32 cellular contexts compared by ENCODE assay signal in genomic region chr4:167248271-167248670, GRCh38. TPM values are rescaled to one million over a fixed set of nuclear protein-coding genes. Genes with fewer than 3 reads are reported as not detected.
"Had no signal": no experiment of that assay in that cellular context is flagged by ENCODE, and none has a peak within 500 bp of the region (broad histone marks: within the 10 kb centered on the region; RNA-seq: fewer than 3 reads in every experiment).

No MANE protein-coding gene starts in this region.

- H3K27ac ChIP-seq: neural progenitor cell, ovary, parathyroid adenoma, psoas muscle, skin epidermis, spleen, suprapubic skin, testis, tibial artery, transverse colon, upper lobe of left lung, vagina had no signal

- ATAC-seq: naive thymus-derived CD4-positive, alpha-beta T cell; natural killer cell; psoas muscle; right cardiac atrium; sciatic nerve; stimulated activated memory B cell treated with anti-CD40 and anti-IgM and Interleukin-4, amounts not matched to agents 10 μg/mL and 1 μg/mL and 100 μg/mL, for 72 hours; stimulated activated naive CD8-positive, alpha-beta T cell treated with anti-CD3 and anti-CD28 coated beads, Interleukin-15, amount 100 ng/mL, for 72 hours; stimulated activated naive CD8-positive, alpha-beta T cell treated with anti-CD3 and anti-CD28 coated beads, Interleukin-15, Interleukin-2, amounts not matched to agents 100 U/mL and 50 U/mL, for 24 hours had no signal

- H3K4me1 ChIP-seq: neural progenitor cell, parathyroid adenoma, psoas muscle, spleen, suprapubic skin, testis, tibial artery, transverse colon, upper lobe of left lung, vagina had no signal

- H3K9ac ChIP-seq: neural progenitor cell, parathyroid adenoma had no signal

- H3K27me3 ChIP-seq: neural progenitor cell, ovary, spleen, suprapubic skin, testis, tibial artery, transverse colon, upper lobe of left lung, vagina had no signal

- FAIRE-seq: urothelium cell line had no signal

- H3K4me2 ChIP-seq: neural progenitor cell, smooth muscle cell had no signal

- H3K36me3 ChIP-seq: neural progenitor cell, ovary, spleen, suprapubic skin, tibial artery, transverse colon, upper lobe of left lung, vagina had no signal

- H3K9me3 ChIP-seq: ovary, psoas muscle, suprapubic skin, testis, tibial artery, transverse colon, upper lobe of left lung, vagina had no signal

- DNase-seq: naive thymus-derived CD4-positive, alpha-beta T cell; natural killer cell; occipital lobe; ovary; posterior cingulate gyrus; psoas muscle; right cardiac atrium; spleen; stimulated activated CD4-positive, alpha-beta T cell treated with anti-CD3 and anti-CD28 coated beads, Interleukin-12 subunit alpha, Interleukin-12 subunit beta, amount 100 ng/mL, for 4 hours; stimulated activated CD4-positive, alpha-beta T cell treated with anti-CD3 and anti-CD28 coated beads, Interleukin-1b, Interleukin-23, amount 100 ng/mL, for 48 hours; stimulated activated CD4-positive, alpha-beta T cell treated with anti-CD3 and anti-CD28 coated beads, Interleukin-4, amount 100 ng/mL, for 1 hour; stimulated activated CD4-positive, alpha-beta T cell treated with anti-CD3 and anti-CD28 coated beads, Interleukin-4, amount 100 ng/mL, for 4 hours; stimulated activated CD8-positive, alpha-beta memory T cell treated with anti-CD3 and anti-CD28 coated beads, Interleukin-4, amount 100 ng/mL, for 48 hours; stimulated activated naive CD4-positive, alpha-beta T cell; stimulated activated naive CD8-positive, alpha-beta T cell treated with anti-CD3 and anti-CD28 coated beads, Interleukin-15, amount 100 ng/mL, for 72 hours; stimulated activated naive CD8-positive, alpha-beta T cell treated with anti-CD3 and anti-CD28 coated beads, Interleukin-15, Interleukin-2, amounts not matched to agents 100 U/mL and 50 U/mL, for 24 hours; substantia nigra; testis; tibial artery; transverse colon; upper lobe of left lung had no signal

- H3K4me3 ChIP-seq: neural progenitor cell, ovary, psoas muscle, skin epidermis, smooth muscle cell, spleen, suprapubic skin, testis, tibial artery, transverse colon, upper lobe of left lung, vagina had no signal

- H2AFZ ChIP-seq: neural progenitor cell, parathyroid adenoma had no signal

- H3K79me2 ChIP-seq: parathyroid adenoma had no signal

RNA-seq across cellular contexts. Expression of gene SPOCK3, which starts 14.0 kb away (rescaled TPM):
- total RNA-seq: natural killer cell, osteoblast, renal cortical epithelial cell, right cardiac atrium, sciatic nerve, suprapubic skin had no signal
- polyA plus RNA-seq: naive thymus-derived CD4-positive, alpha-beta T cell; smooth muscle cell had no signal
